8 cellular contexts compared by ENCODE assay signal in genomic region chr20:25248501-25249172, GRCh38. TPM values are rescaled to one million over a fixed set of nuclear protein-coding genes. Genes with fewer than 3 reads are reported as not detected.
DNase-seq lines count a peak whose midpoint lies in the region; ATAC-seq and TF ChIP-seq lines count a peak whose summit lies in the region.

No MANE protein-coding gene starts in this region.

- peaks cover 24 to 38% of the 10 kb centered on the region in 2 donors for H3K4me1 ChIP-seq in gastrocnemius medialis

- in situ Hi-C loops in brain microvascular endothelial cell (cut with HindIII; ENCODE audit: low pct_ligation_motif_present, low sequenced_read_pairs) = no loop called here
- in situ Hi-C loops in gastrocnemius medialis (cut with MboI; ENCODE audit: low sequenced_read_pairs in 4 of 4) = no loop called here

- intact Hi-C loops in gastrocnemius medialis (cut with DNase I; ENCODE audit: low total_unique reads) = loop anchor here (2.0 to 5.0 kb wide), 3 partner anchors 48 to 256 kb away; partner anchors contain the start of gene APMAP

- no peaks in the 10 kb centered on the region for H3K9me3 ChIP-seq in iPS-18c (ENCODE audit: control insufficient read depth, insufficient read depth, low read length)
- H3K9me3 ChIP-seq in gastrocnemius medialis = no peaks in the 10 kb centered on the region

- H3K27ac ChIP-seq in brain microvascular endothelial cell = peak overlapping the region; percentile 77
- H3K27ac ChIP-seq in gastrocnemius medialis = peak overlapping the region; percentile 79 to 92 (median 84)

- ATAC-seq in HG02678 (IDR thresholded peaks at IDR 0.05; ENCODE audit: unreplicated experiment) (peak; percentile 34), gastrocnemius medialis (peak in 1 of 2 donors; percentile 6)

- H3K36me3 ChIP-seq in brain microvascular endothelial cell (replicated peaks) (peaks cover 21% of the 10 kb centered on the region), gastrocnemius medialis (no peaks in the 10 kb centered on the region)

- no peaks in the 10 kb centered on the region for H3K27me3 ChIP-seq in brain microvascular endothelial cell (replicated peaks)
- H3K27me3 ChIP-seq in gastrocnemius medialis = no peaks in the 10 kb centered on the region

- TF ChIP-seq POLR2A in gastrocnemius medialis (IDR thresholded peaks at IDR 0.05) = no peak

- TF ChIP-seq CTCF in brain microvascular endothelial cell (IDR thresholded peaks at IDR 0.05; ENCODE audit: low read depth, low read length, missing control alignments) (peak; percentile 0), gastrocnemius medialis (IDR thresholded peaks at IDR 0.05 in 4 of 5, conservative IDR thresholded peaks at IDR 0.05 in 1 of 5) (no peak)

- DNase-seq in activated naive CD4-positive, alpha-beta T cell treated with Interleukin-2 at 50 U/mL for 16 hours = peak; percentile 11
- DNase-seq in activated naive CD4-positive, alpha-beta T cell treated with anti-CD3 and anti-CD28 coated beads, Interleukin-2, amount 50 U/mL, for 16 hours = no peak
- DNase-seq in NCI-H526 (lab: John Stamatoyannopoulos, UW) = peak; percentile 21 to 78
- no peak for DNase-seq in brain microvascular endothelial cell
- DNase-seq in gastrocnemius medialis = no peak
- DNase-seq in stimulated activated CD4-positive, alpha-beta T cell treated with anti-CD3 and anti-CD28 coated beads, Interleukin-2, amount 100 ng/mL, for 48 hours = no peak

- H3K4me3 ChIP-seq in brain microvascular endothelial cell (ENCODE audit: low read depth, low read length) = peak overlapping the region; percentile 72
- H3K4me3 ChIP-seq in iPS-18c (ENCODE audit: insufficient read depth, low read depth, low read length) = peak overlapping the region; percentile 56
- peak overlapping the region; percentile 74 to 92 (median 84) for H3K4me3 ChIP-seq in gastrocnemius medialis

RNA-seq across cellular contexts. Expression of gene PYGB, which starts 0.8 kb away (rescaled TPM):
- 10 to 100 TPM; 13.6 to 50.7 (median 27.0) TPM for total RNA-seq in gastrocnemius medialis

RNA-seq across cellular contexts. Expression of gene ENTPD6, which starts 53.1 kb away (rescaled TPM):
- 10 to 100 TPM; 27.0 to 61.1 (median 50.2) TPM for total RNA-seq in gastrocnemius medialis

Comparison
In these comparisons a context has a peak if more than half of its experiments do, and no peak if none do; other contexts are left out.
1. DNase-seq: peak in activated naive CD4-positive, alpha-beta T cell treated with Interleukin-2 at 50 U/mL for 16 hours (single experiment) and NCI-H526 (2 of 2); none in activated naive CD4-positive, alpha-beta T cell treated with anti-CD3 and anti-CD28 coated beads, Interleukin-2, amount 50 U/mL, for 16 hours (single experiment), brain microvascular endothelial cell (single experiment), gastrocnemius medialis (0 of 2) and stimulated activated CD4-positive, alpha-beta T cell treated with anti-CD3 and anti-CD28 coated beads, Interleukin-2, amount 100 ng/mL, for 48 hours (0 of 2).
2. Peak in every context shown above with its lines, with median percentiles within 50 percentile points of each other: H3K4me3 ChIP-seq.